In genomic region chr4:8159522-8160232, GRCh38 we compare ENCODE assay signal across 8 cellular contexts. TPM values are rescaled to one million over a fixed set of nuclear protein-coding genes. Genes with fewer than 3 reads are reported as not detected.
DNase-seq lines count a peak whose midpoint lies in the region; ATAC-seq and TF ChIP-seq lines count a peak whose summit lies in the region.

No MANE protein-coding gene starts in this region.

- H3K27ac ChIP-seq in iPS-18a (ENCODE audit: low read length): no peak overlapping the region
- no peak overlapping the region for H3K27ac ChIP-seq in subcutaneous abdominal adipose tissue (ENCODE audit: low read depth, low read length)

- peaks cover 9% of the 10 kb centered on the region for H3K4me1 Mint-ChIP-seq in activated T-helper 17 cell treated with anti-CD3 and anti-CD28 coated beads, Interleukin-2, amount 50 U/mL, for 72 hours

- H3K27me3 ChIP-seq in iPS-18a (ENCODE audit: control insufficient read depth, insufficient read depth, low read length): peaks cover 39% of the 10 kb centered on the region
- H3K27me3 ChIP-seq in subcutaneous abdominal adipose tissue (ENCODE audit: control insufficient read depth in 5 of 5, insufficient read depth in 4 of 5, low read length in 5 of 5): peaks cover 0 to 3% (median 3%) of the 10 kb centered on the region in 5 donors

- no peaks in the 10 kb centered on the region for H3K9me3 ChIP-seq in iPS-18a (ENCODE audit: control insufficient read depth, low read depth, low read length)
- H3K9me3 ChIP-seq in subcutaneous abdominal adipose tissue (ENCODE audit: control insufficient read depth in 5 of 5, low read length in 5 of 5): no peaks in the 10 kb centered on the region

- no peak for ATAC-seq in activated T-helper 17 cell treated with anti-CD3 and anti-CD28 coated beads, Interleukin-2, amount 50 U/mL, for 72 hours (replicated peaks)
- no peak for ATAC-seq in GM18519 (IDR thresholded peaks at IDR 0.05; ENCODE audit: low FRiP score, unreplicated experiment)

- H3K36me3 Mint-ChIP-seq in activated T-helper 17 cell treated with anti-CD3 and anti-CD28 coated beads, Interleukin-2, amount 50 U/mL, for 72 hours (ENCODE audit: low read depth): no peaks in the 10 kb centered on the region

- DNase-seq in NCI-H2029 (lab: John Stamatoyannopoulos, UW): peak; percentile 54
- DNase-seq in NCI-H2029 treated with DMSO at 0.1 percent for 48 hours (lab: John Stamatoyannopoulos, UW): no peak
- no peak for DNase-seq in HK-2 (ENCODE audit: unreplicated experiment)
- no peak for DNase-seq in HEK293T (ENCODE audit: extremely low spot score)

- CTCF ChIA-PET in HEK293T (lab: Yijun Ruan, JAX): no interaction called here

- no peaks in the 10 kb centered on the region for H3K9me3 Mint-ChIP-seq in activated T-helper 17 cell treated with anti-CD3 and anti-CD28 coated beads, Interleukin-2, amount 50 U/mL, for 72 hours

- H3K9ac ChIP-seq in iPS-18a (ENCODE audit: low read length): no peak overlapping the region
- peak overlapping the region in 4 of 5 donors; percentile 52 to 87 (median 78) for H3K9ac ChIP-seq in subcutaneous abdominal adipose tissue (ENCODE audit: low read length in 5 of 5)

- H3K4me3 ChIP-seq in iPS-18a (ENCODE audit: low read length): peak overlapping the region; percentile 81
- peak overlapping the region; percentile 46 to 99 (median 95) for H3K4me3 ChIP-seq in subcutaneous abdominal adipose tissue (ENCODE audit: low read depth in 1 of 5, low read length in 5 of 5)

- no peak overlapping the region for H3K27ac Mint-ChIP-seq in activated T-helper 17 cell treated with anti-CD3 and anti-CD28 coated beads, Interleukin-2, amount 50 U/mL, for 72 hours

- no peaks in the 10 kb centered on the region for H3K36me3 ChIP-seq in iPS-18a (ENCODE audit: control insufficient read depth, low read depth, low read length)
- H3K36me3 ChIP-seq in subcutaneous abdominal adipose tissue (ENCODE audit: control insufficient read depth in 5 of 5, insufficient read depth in 5 of 5, low read length in 5 of 5): no peaks in the 10 kb centered on the region

- no peaks in the 10 kb centered on the region for H3K27me3 Mint-ChIP-seq in activated T-helper 17 cell treated with anti-CD3 and anti-CD28 coated beads, Interleukin-2, amount 50 U/mL, for 72 hours

- H3K4me3 Mint-ChIP-seq in activated T-helper 17 cell treated with anti-CD3 and anti-CD28 coated beads, Interleukin-2, amount 50 U/mL, for 72 hours: peak overlapping the region; percentile 93

- H3K4me1 ChIP-seq in iPS-18a (ENCODE audit: control insufficient read depth, low read depth, low read length): no peaks in the 10 kb centered on the region
- peaks cover 0 to 31% (median 25%) of the 10 kb centered on the region in 5 donors for H3K4me1 ChIP-seq in subcutaneous abdominal adipose tissue (ENCODE audit: control insufficient read depth in 5 of 5, insufficient read depth in 5 of 5, low read length in 5 of 5)

- POLR2A ChIA-PET in HEK293T (lab: Yijun Ruan, JAX): interaction anchor here (0.6 to 1.8 kb wide), 4 partner anchors 9 to 144 kb away, joined by 3 to 6 read pairs (median 3); no protein-coding TSS in a partner anchor

TF ChIP-seq in HEK293T, 16 proteins besides CTCF, POLR2A, EP300 and RAD21:
- TF ChIP-seq FOXM1 (IDR thresholded peaks at IDR 0.05; ENCODE audit: borderline replicate concordance) (no peak), FOXA1 (IDR thresholded peaks at IDR 0.05) (no peak), HDGF (IDR thresholded peaks at IDR 0.05; ENCODE audit: borderline replicate concordance) (no peak), L3MBTL2 (conservative IDR thresholded peaks at IDR 0.05) (no peak), CTBP1 (IDR thresholded peaks at IDR 0.05; ENCODE audit: borderline replicate concordance) (no peak), NFRKB (IDR thresholded peaks at IDR 0.05) (no peak), ELF4 (IDR thresholded peaks at IDR 0.05) (no peak), ARNT (IDR thresholded peaks at IDR 0.05) (no peak), TARDBP (IDR thresholded peaks at IDR 0.05) (no peak), LEF1 (IDR thresholded peaks at IDR 0.05; ENCODE audit: borderline replicate concordance) (no peak), ZNF384 (IDR thresholded peaks at IDR 0.05) (no peak), SP1 (IDR thresholded peaks at IDR 0.05) (no peak), SUZ12 (IDR thresholded peaks at IDR 0.05) (no peak), FOXK2 (IDR thresholded peaks at IDR 0.05) (no peak), BHLHE40 (IDR thresholded peaks at IDR 0.05; ENCODE audit: borderline replicate concordance) (no peak)
- TF ChIP-seq, protein P1, sequence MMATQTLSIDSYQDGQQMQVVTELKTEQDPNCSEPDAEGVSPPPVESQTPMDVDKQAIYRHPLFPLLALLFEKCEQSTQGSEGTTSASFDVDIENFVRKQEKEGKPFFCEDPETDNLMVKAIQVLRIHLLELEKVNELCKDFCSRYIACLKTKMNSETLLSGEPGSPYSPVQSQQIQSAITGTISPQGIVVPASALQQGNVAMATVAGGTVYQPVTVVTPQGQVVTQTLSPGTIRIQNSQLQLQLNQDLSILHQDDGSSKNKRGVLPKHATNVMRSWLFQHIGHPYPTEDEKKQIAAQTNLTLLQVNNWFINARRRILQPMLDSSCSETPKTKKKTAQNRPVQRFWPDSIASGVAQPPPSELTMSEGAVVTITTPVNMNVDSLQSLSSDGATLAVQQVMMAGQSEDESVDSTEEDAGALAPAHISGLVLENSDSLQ (IDR thresholded peaks at IDR 0.05): no peak

RNA-seq across cellular contexts. Expression of gene ABLIM2, which starts 1.1 kb away (rescaled TPM):
- total RNA-seq in activated T-helper 17 cell treated with anti-CD3 and anti-CD28 coated beads, Interleukin-2, amount 50 U/mL, for 72 hours: under 1 TPM; 0.53 to 0.82 TPM

RNA-seq across cellular contexts. Expression of gene SH3TC1, which starts 39.4 kb away (rescaled TPM):
- 10 to 100 TPM; 23.1 to 37.4 TPM for total RNA-seq in activated T-helper 17 cell treated with anti-CD3 and anti-CD28 coated beads, Interleukin-2, amount 50 U/mL, for 72 hours
